In the genomic region with DNA sequence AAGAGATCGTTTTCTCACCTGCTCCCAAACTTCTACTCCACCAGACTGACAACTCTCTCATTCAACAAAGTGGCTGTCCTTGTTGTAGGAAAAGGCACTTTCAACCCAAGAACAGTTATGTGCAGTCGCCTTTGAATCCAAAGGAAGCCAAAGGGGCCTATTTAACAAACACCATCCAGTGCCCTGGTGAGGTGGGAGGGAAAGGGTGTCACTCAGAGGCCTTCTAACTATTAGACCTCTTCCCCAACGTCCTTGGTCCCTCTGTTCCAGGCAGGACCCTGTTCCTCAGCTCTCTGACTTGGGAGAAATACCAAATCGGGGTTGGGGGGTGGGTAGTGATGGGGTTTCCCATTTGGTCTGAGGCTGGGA, we compare ENCODE assay signal across 9 cellular contexts. TPM values are rescaled to one million over a fixed set of nuclear protein-coding genes. Genes with fewer than 3 reads are reported as not detected.
DNase-seq lines count a peak whose midpoint lies in the region; ATAC-seq and TF ChIP-seq lines count a peak whose summit lies in the region.
"Had no signal": no experiment of that assay in that cellular context is flagged by ENCODE, and none has a peak within 500 bp of the region (broad histone marks: within the 10 kb centered on the region; RNA-seq: fewer than 3 reads in every experiment).

No MANE protein-coding gene starts in this region.

- no peaks in the 10 kb centered on the region for H3K36me3 ChIP-seq in CD8-positive, alpha-beta T cell (ENCODE audit: insufficient read depth, low read length)
- peaks cover 6 to 33% of the 10 kb centered on the region in 2 donors for H3K36me3 ChIP-seq in neuronal stem cell (replicated peaks in 1 of 2; ENCODE audit: control insufficient read depth in 2 of 2, insufficient read depth in 2 of 2, low read length in 2 of 2)

- H3K14ac ChIP-seq in neuronal stem cell (ENCODE audit: low read length), result no peak overlapping the region

- no CpG with 5 or more reads among the region's 4 CpGs for whole genome bisulfite sequencing in neuronal stem cell (ENCODE audit: extremely low coverage in 2 of 2, insufficient read length in 2 of 2, insufficient replicate concordance in 1 of 2), 2 donors

- H3K27me3 Mint-ChIP-seq in CD8-positive, alpha-beta T cell (ENCODE audit: low read depth), result peaks cover 55% of the 10 kb centered on the region

- H3K4me3 ChIP-seq in CD8-positive, alpha-beta T cell (ENCODE audit: low read depth, low read length), result no peak overlapping the region
- peak overlapping the region in 57 of 59 donors; percentile 16 to 94 (median 78) for H3K4me3 ChIP-seq in dorsolateral prefrontal cortex
- peak overlapping the region; percentile 90 to 98 for H3K4me3 ChIP-seq in neuronal stem cell (ENCODE audit: low read length in 2 of 2)

- no peak overlapping the region for H3K4ac ChIP-seq in neuronal stem cell (ENCODE audit: low read length)

- H3K27ac ChIP-seq in CD8-positive, alpha-beta T cell (ENCODE audit: low read depth, low read length), result no peak overlapping the region
- H3K27ac ChIP-seq in dorsolateral prefrontal cortex, result peak overlapping the region in 1 of 59 donors; percentile 23
- no peak overlapping the region for H3K27ac ChIP-seq in neuronal stem cell (replicated peaks; ENCODE audit: low read length)

- H2AFZ ChIP-seq in neuronal stem cell (ENCODE audit: low read length), result peak overlapping the region; percentile 93

- no peak overlapping the region for H4K91ac ChIP-seq in neuronal stem cell (ENCODE audit: low read depth, low read length, poor library complexity)

- no peak overlapping the region for H2BK12ac ChIP-seq in neuronal stem cell (ENCODE audit: low read length)

- POLR2A ChIA-PET in CD8-positive, alpha-beta T cell (lab: Charles Lee), result no interaction called here

- H3K23ac ChIP-seq in neuronal stem cell (ENCODE audit: low read depth, low read length, poor library complexity), result no peak overlapping the region

- H3K9ac ChIP-seq in neuronal stem cell (ENCODE audit: low read depth, low read length, poor library complexity), result no peak overlapping the region

- no peak overlapping the region for H4K8ac ChIP-seq in neuronal stem cell (ENCODE audit: low read depth, low read length)

- peaks cover 41% of the 10 kb centered on the region for H3K27me3 ChIP-seq in CD8-positive, alpha-beta T cell (ENCODE audit: insufficient read depth, low read length)
- H3K27me3 ChIP-seq in dorsolateral prefrontal cortex (peaks cover 0 to 25% (median 0%) of the 10 kb centered on the region in 45 donors), neuronal stem cell (ENCODE audit: control insufficient read depth in 3 of 3, insufficient read depth in 3 of 3, low read depth in 1 of 3, low read length in 3 of 3) (no peaks in the 10 kb centered on the region)

- no peak overlapping the region for H2BK120ac ChIP-seq in neuronal stem cell (ENCODE audit: low read depth, low read length)

- peaks cover 10% of the 10 kb centered on the region for H3K79me1 ChIP-seq in neuronal stem cell (ENCODE audit: low read depth, low read length)

- no peak overlapping the region for H3K27ac Mint-ChIP-seq in CD8-positive, alpha-beta T cell

- ATAC-seq in CD8-positive, alpha-beta T cell, result no peak
- ATAC-seq in HG03095 (IDR thresholded peaks at IDR 0.05; ENCODE audit: unreplicated experiment) (no peak), GM18498 (IDR thresholded peaks at IDR 0.05; ENCODE audit: unreplicated experiment) (no peak), left lobe of liver (no peak), esophagus mucosa (no peak)

- H3K9me3 Mint-ChIP-seq in CD8-positive, alpha-beta T cell, result no peaks in the 10 kb centered on the region

- H3K36me3 Mint-ChIP-seq in CD8-positive, alpha-beta T cell, result no peaks in the 10 kb centered on the region

- H3K4me1 Mint-ChIP-seq in CD8-positive, alpha-beta T cell (ENCODE audit: low read depth), result peaks cover 21% of the 10 kb centered on the region

- CTCF ChIA-PET in CD8-positive, alpha-beta T cell (lab: Charles Lee), result interaction anchor here (1.8 kb wide), 1 partner anchor 8 kb away, joined by 6 read pairs; no protein-coding TSS in a partner anchor

- peaks cover 14% of the 10 kb centered on the region for H3K4me1 ChIP-seq in CD8-positive, alpha-beta T cell (ENCODE audit: insufficient read depth, low read length)
- H3K4me1 ChIP-seq in neuronal stem cell (ENCODE audit: control insufficient read depth in 2 of 2, insufficient read depth in 1 of 2, low read depth in 1 of 2, low read length in 2 of 2), result peaks cover 6 to 13% of the 10 kb centered on the region in 2 donors

- H3K4me2 ChIP-seq in neuronal stem cell (ENCODE audit: insufficient read depth, low read length, poor library complexity, severe bottlenecking), result peak overlapping the region; percentile 98

- peak overlapping the region; percentile 16 for H2BK5ac ChIP-seq in neuronal stem cell (ENCODE audit: low read length)

- peak overlapping the region; percentile 1 for H3K18ac ChIP-seq in neuronal stem cell (ENCODE audit: low read length)

- H2AK5ac ChIP-seq in neuronal stem cell (ENCODE audit: low read depth, low read length), result no peak overlapping the region

- H2BK15ac ChIP-seq in neuronal stem cell (ENCODE audit: low read length), result no peak overlapping the region

- peak overlapping the region; percentile 89 for H3K4me3 Mint-ChIP-seq in CD8-positive, alpha-beta T cell

- no peak for TF ChIP-seq CTCF in CD8-positive, alpha-beta T cell (IDR thresholded peaks at IDR 0.05)
- TF ChIP-seq CTCF in dorsolateral prefrontal cortex (IDR thresholded peaks at IDR 0.05 in 54 of 56, conservative IDR thresholded peaks at IDR 0.05 in 2 of 56; ENCODE audit: low read depth in 1 of 56, partially characterized antibody in 56 of 56), result no peak

- DNase-seq in CD8-positive, alpha-beta T cell, result no peak
- DNase-seq in LHCN-M2 (ENCODE audit: low read depth), result peak; percentile 31
- DNase-seq in dorsolateral prefrontal cortex, result no peak
- DNase-seq in neuronal stem cell (ENCODE audit: low spot score), result no peak
- DNase-seq in left lobe of liver (ENCODE audit: low spot score), result no peak
- DNase-seq: NCI-H446 treated with DMSO at 0.1 percent for 48 hours had no signal

- no peaks in the 10 kb centered on the region for H3K9me3 ChIP-seq in CD8-positive, alpha-beta T cell (ENCODE audit: low read length)
- no peaks in the 10 kb centered on the region for H3K9me3 ChIP-seq in neuronal stem cell (replicated peaks in 1 of 2; ENCODE audit: control insufficient read depth in 2 of 2, insufficient read depth in 1 of 2, low read depth in 1 of 2, low read length in 2 of 2)

- intact Hi-C loops in CD8-positive, alpha-beta T cell (cut with DNase I, micrococcal nuclease), result loop anchor here in 1 of 2 experiments (5.0 to 10.0 kb wide), 2 partner anchors 261 to 534 kb away; a partner anchor contains a TSS
- intact Hi-C loops in dorsolateral prefrontal cortex (cut with DNase I), result no loop called here

RNA-seq across cellular contexts. Expression of a gene that starts 3.2 kb away (rescaled TPM):
- not detected for total RNA-seq in CD8-positive, alpha-beta T cell
- 21.7 and 29.2 TPM in 2 replicates for total RNA-seq in LHCN-M2 (2014; rRNA removed)
- 2.9 TPM for polyA plus RNA-seq in LHCN-M2 (2012)
- total RNA-seq in dorsolateral prefrontal cortex, result 10 to 100 TPM in 1 of 120 experiments, 1 to 10 TPM in 119; 1.1 to 11.8 (median 3.8) TPM
- polyA plus RNA-seq in neuronal stem cell (2013, experiment 1 of 2), result 8.6 TPM
- 9.3 TPM for polyA plus RNA-seq in neuronal stem cell (2013, experiment 2 of 2)
- 0.10 TPM for total RNA-seq in left lobe of liver
- total RNA-seq in esophagus mucosa, result 0.20 TPM

RNA-seq across cellular contexts. Expression of a gene that starts 13.6 kb away (rescaled TPM):
- total RNA-seq in CD8-positive, alpha-beta T cell, result 10 to 100 TPM; 12.0 to 14.5 TPM
- total RNA-seq in LHCN-M2 (2014; rRNA removed) (56.5 and 77.8 TPM in 2 replicates), dorsolateral prefrontal cortex (10 to 100 TPM; 45.5 to 88.5 (median 66.3) TPM), left lobe of liver (8.5 TPM), esophagus mucosa (25.3 TPM)
- 33.0 TPM for polyA plus RNA-seq in LHCN-M2 (2012)
- polyA plus RNA-seq in neuronal stem cell (2013, experiment 1 of 2), result 51.7 TPM
- polyA plus RNA-seq in neuronal stem cell (2013, experiment 2 of 2), result 51.9 TPM
